In genomic region chr15:52021128-52021671, GRCh38 we compare ENCODE assay signal across 8 cellular contexts. TPM values are rescaled to one million over a fixed set of nuclear protein-coding genes. Genes with fewer than 3 reads are reported as not detected.
A peak's percentile ranks its signal among the peaks of the same experiment; 100 is the strongest.
DNase-seq lines count a peak whose midpoint lies in the region; ATAC-seq, FAIRE-seq and TF ChIP-seq lines count a peak whose summit lies in the region.

No MANE protein-coding gene starts in this region.

- intact Hi-C loops in heart right ventricle (cut with DNase I) (loop anchor here in 2 of 10 donors (5.0 kb wide), 2 partner anchors 39 to 49 kb away; partner anchors contain the start of gene LEO1 (in 1 of the 2)), sciatic nerve (cut with DNase I) (no loop called here)

- H3K9me3 Mint-ChIP-seq in activated naive CD4-positive, alpha-beta T cell treated with anti-CD3 and anti-CD28 coated beads, Interleukin-2, amount 50 U/mL, for 24 hours, result no peaks in the 10 kb centered on the region

- peak overlapping the region; percentile 99 for H3K4me3 Mint-ChIP-seq in activated naive CD4-positive, alpha-beta T cell treated with anti-CD3 and anti-CD28 coated beads, Interleukin-2, amount 50 U/mL, for 24 hours

- H3K4me1 ChIP-seq in SJCRH30 (peaks cover 8% of the 10 kb centered on the region), heart right ventricle (peaks cover 0 to 51% (median 37%) of the 10 kb centered on the region in 9 donors)

- H3K4me1 Mint-ChIP-seq in activated naive CD4-positive, alpha-beta T cell treated with anti-CD3 and anti-CD28 coated beads, Interleukin-2, amount 50 U/mL, for 24 hours, result peaks cover 48% of the 10 kb centered on the region

- H3K4me3 ChIP-seq in HFF-Myc (replicated peaks; ENCODE audit: low read depth, low read length) (peak overlapping the region; percentile 89), SJCRH30 (peak overlapping the region; percentile 83), heart right ventricle (peak overlapping the region in 7 of 10 donors; percentile 2 to 83 (median 82))

- 0 to 1% methylated on average over 4 of the region's 4 CpGs for WGBS in heart right ventricle, 2 donors

- H3K27me3 ChIP-seq in SJCRH30, result no peaks in the 10 kb centered on the region
- no peaks in the 10 kb centered on the region for H3K27me3 ChIP-seq in heart right ventricle

- H3K27ac ChIP-seq in SJCRH30, result peak overlapping the region; percentile 75; the same call in 1 of the 2 replicates
- peak overlapping the region in 9 of 10 donors; percentile 91 to 97 (median 95) for H3K27ac ChIP-seq in heart right ventricle

- H3K36me3 ChIP-seq in SJCRH30 (peaks cover 5% of the 10 kb centered on the region; the same call in 1 of the 2 replicates), heart right ventricle (no peaks in the 10 kb centered on the region)

- ATAC-seq in heart right ventricle, result peak in 5 of 8 donors; percentile 16 to 55 (median 45)
- ATAC-seq in sciatic nerve, result peak; percentile 42
- ATAC-seq in GM21526 (IDR thresholded peaks at IDR 0.05; ENCODE audit: low FRiP score, unreplicated experiment), result no peak

- H3K27ac Mint-ChIP-seq in activated naive CD4-positive, alpha-beta T cell treated with anti-CD3 and anti-CD28 coated beads, Interleukin-2, amount 50 U/mL, for 24 hours, result peak overlapping the region; percentile 85

- no peak for FAIRE-seq in D721Med (lab: Jason Lieb, UNC)

- H3K36me3 Mint-ChIP-seq in activated naive CD4-positive, alpha-beta T cell treated with anti-CD3 and anti-CD28 coated beads, Interleukin-2, amount 50 U/mL, for 24 hours, result peaks cover 4% of the 10 kb centered on the region

- H3K9me3 ChIP-seq in SJCRH30 (replicated peaks), result no peaks in the 10 kb centered on the region
- H3K9me3 ChIP-seq in heart right ventricle, result no peaks in the 10 kb centered on the region

- DNase-seq in CD1c-positive myeloid dendritic cell (ENCODE audit: extremely low spot score), result peak; percentile 92
- DNase-seq in HFF-Myc (ENCODE audit: extremely low read depth, low read depth), result peak; percentile 71
- DNase-seq in SJCRH30, result peak; percentile 67 to 73
- peak in 1 of 2 donors; percentile 48 for DNase-seq in heart right ventricle
- DNase-seq in sciatic nerve (ENCODE audit: low spot score), result no peak
- no peak for DNase-seq in D721Med (ENCODE audit: insufficient read length, low spot score)

- TF ChIP-seq CTCF in HFF-Myc (IDR thresholded peaks at IDR 0.05; ENCODE audit: low read depth, low read length, missing control alignments) (no peak), heart right ventricle (IDR thresholded peaks at IDR 0.05) (no peak), D721Med (IDR thresholded peaks at IDR 0.05; ENCODE audit: insufficient read depth, missing control alignments) (no peak)

- H3K27me3 Mint-ChIP-seq in activated naive CD4-positive, alpha-beta T cell treated with anti-CD3 and anti-CD28 coated beads, Interleukin-2, amount 50 U/mL, for 24 hours, result no peaks in the 10 kb centered on the region

RNA-seq across cellular contexts. Expression of gene MAPK6, which starts 2.2 kb away (rescaled TPM):
- 71.2 and 84.2 TPM in 2 replicates for total RNA-seq in SJCRH30 (2014; rRNA removed; shearing (Covaris generic))
- total RNA-seq in heart right ventricle, result 10 to 100 TPM; 13.5 to 21.8 (median 18.1) TPM
- polyA plus RNA-seq in heart right ventricle, result 1 to 10 TPM; 4.2 to 7.9 TPM
- total RNA-seq in sciatic nerve, result 26.3 TPM

RNA-seq across cellular contexts. Expression of gene LEO1, which starts 49.6 kb away (rescaled TPM):
- 61.7 and 65.3 TPM in 2 replicates for total RNA-seq in SJCRH30 (2014; rRNA removed; shearing (Covaris generic))
- total RNA-seq in heart right ventricle (1 to 10 TPM; 6.6 to 9.1 (median 8.2) TPM), sciatic nerve (11.9 TPM)
- polyA plus RNA-seq in heart right ventricle, result 1 to 10 TPM; 6.9 to 8.8 TPM

Comparison
In these comparisons a context has a peak if more than half of its experiments do, and no peak if none do; other contexts are left out.
1. DNase-seq: peak in CD1c-positive myeloid dendritic cell (single experiment), HFF-Myc (single experiment) and SJCRH30 (2 of 2); none in sciatic nerve (single experiment) and D721Med (single experiment).
2. Peak in every context shown above with its lines, with median percentiles within 50 percentile points of each other: H3K4me3 ChIP-seq.